ENCODE assay signal across 13 cellular contexts in genomic region chr10:23884671-23885070, GRCh38.
DNase-seq lines count a peak whose midpoint lies in the region; TF ChIP-seq lines count a peak whose summit lies in the region.
"Had no signal": no experiment of that assay in that cellular context is flagged by ENCODE, and none has a peak within 500 bp of the region (broad histone marks: within the 10 kb centered on the region; RNA-seq: fewer than 3 reads in every experiment).

No MANE protein-coding gene starts in this region.

- H3K9me3 ChIP-seq in endodermal cell (ENCODE audit: control insufficient read depth, low read length) (no peaks in the 10 kb centered on the region), neural cell (ENCODE audit: low read length) (no peaks in the 10 kb centered on the region), osteoblast (ENCODE audit: low read depth, low read length) (peaks cover 3% of the 10 kb centered on the region)

- H3F3A ChIP-seq in neural cell (ENCODE audit: insufficient read depth, low read length, poor library complexity, severe bottlenecking), result no peaks in the 10 kb centered on the region

- no peaks in the 10 kb centered on the region for H3K27me3 Mint-ChIP-seq in endodermal cell (ENCODE audit: insufficient read depth)

- TF ChIP-seq EP300 in neural cell (conservative IDR thresholded peaks at IDR 0.05; ENCODE audit: poor library complexity, severe bottlenecking), result no peak

- H3K36me3 ChIP-seq in endodermal cell (ENCODE audit: control insufficient read depth, insufficient read depth, low read length), result no peaks in the 10 kb centered on the region
- H3K36me3 ChIP-seq in neural cell (ENCODE audit: insufficient read depth, low read length), result no peaks in the 10 kb centered on the region
- H3K36me3 ChIP-seq in osteoblast (ENCODE audit: insufficient read depth, low read length), result no peaks in the 10 kb centered on the region

- peaks cover 9% of the 10 kb centered on the region for H3K4me1 Mint-ChIP-seq in endodermal cell
- H3K4me1 Mint-ChIP-seq: H9 had no signal

- H3K4me1 ChIP-seq in endodermal cell (ENCODE audit: control insufficient read depth, insufficient read depth, low read length) (peaks cover 4% of the 10 kb centered on the region), osteoblast (ENCODE audit: insufficient read depth, low read length) (no peaks in the 10 kb centered on the region)

- H3K27me3 ChIP-seq in endodermal cell (ENCODE audit: control insufficient read depth, insufficient read depth, low read length, poor library complexity, severe bottlenecking) (no peaks in the 10 kb centered on the region), neural cell (ENCODE audit: insufficient read depth, low read depth, low read length) (no peaks in the 10 kb centered on the region), osteoblast (ENCODE audit: insufficient read depth, low read length) (no peaks in the 10 kb centered on the region)

- TF ChIP-seq CTCF in endodermal cell (conservative IDR thresholded peaks at IDR 0.05) (no peak), neural cell (IDR thresholded peaks at IDR 0.05; ENCODE audit: poor library complexity, severe bottlenecking) (no peak), osteoblast (IDR thresholded peaks at IDR 0.05; ENCODE audit: extremely low read depth, low read depth, low read length) (no peak)

- H3K27ac ChIP-seq in endodermal cell (ENCODE audit: low read depth, low read length), result no peak overlapping the region
- peak overlapping the region; percentile 14 for H3K27ac ChIP-seq in neural cell (ENCODE audit: low read length)
- H3K27ac ChIP-seq in osteoblast (ENCODE audit: low read depth, low read length), result no peak overlapping the region

- H3K4me3 ChIP-seq in endodermal cell (ENCODE audit: low read length) (peak overlapping the region; percentile 15), neural cell (ENCODE audit: low read length) (no peak overlapping the region), osteoblast (ENCODE audit: insufficient read depth, low read length) (no peak overlapping the region)

- H4K20me1 ChIP-seq in neural cell (ENCODE audit: insufficient read depth) (no peaks in the 10 kb centered on the region), osteoblast (ENCODE audit: insufficient read depth, low read length) (no peaks in the 10 kb centered on the region)

- 50 to 81% methylated on average over 1 to 2 of the region's 2 CpGs for WGBS in endodermal cell (ENCODE audit: insufficient coverage in 1 of 2, insufficient read length in 1 of 2), 2 experiments

- DNase-seq in DMS53 treated with DMSO at 0.1 percent for 48 hours (lab: John Stamatoyannopoulos, UW; ENCODE audit: unreplicated experiment) (peak; percentile 59), endodermal cell (no peak), superior temporal gyrus (ENCODE audit: extremely low spot score) (peak; percentile 4), osteoblast (ENCODE audit: insufficient read length, low spot score, missing footprints) (no peak)
- DNase-seq in activated CD4-positive, alpha-beta T cell treated with anti-CD3 and anti-CD28 coated beads for 4 hours, result no peak
- no peak for DNase-seq in activated CD4-positive, alpha-beta T cell treated with anti-CD3 and anti-CD28 coated beads for 1 hour
- DNase-seq: CD8-positive, alpha-beta T cell; COR-L47; DMS79; GOT3; H9 had no signal

- no peaks in the 10 kb centered on the region for H3K9me3 Mint-ChIP-seq in endodermal cell
- H3K9me3 Mint-ChIP-seq: CD8-positive, alpha-beta T cell; H9 had no signal

- H3K9me2 ChIP-seq in neural cell (ENCODE audit: insufficient read depth, low read length), result no peaks in the 10 kb centered on the region

- no peak overlapping the region for H3K27ac Mint-ChIP-seq in endodermal cell
- H3K27ac Mint-ChIP-seq: CD14-positive monocyte; CD8-positive, alpha-beta T cell; H9 had no signal

- no peaks in the 10 kb centered on the region for H3K79me2 ChIP-seq in neural cell (replicated peaks; ENCODE audit: insufficient read depth, low read length)
- H3K79me2 ChIP-seq in osteoblast (ENCODE audit: insufficient read depth, low read length), result no peaks in the 10 kb centered on the region

- H3K36me3 Mint-ChIP-seq in endodermal cell (ENCODE audit: low read depth), result no peaks in the 10 kb centered on the region
- H3K36me3 Mint-ChIP-seq: CD14-positive monocyte; CD8-positive, alpha-beta T cell had no signal

- H3K4me2 ChIP-seq in neural cell (ENCODE audit: low read length) (no peak overlapping the region), osteoblast (ENCODE audit: insufficient read depth, low read length) (no peak overlapping the region)

- no peak overlapping the region for H2AFZ ChIP-seq in neural cell (ENCODE audit: low read depth, low read length)
- no peak overlapping the region for H2AFZ ChIP-seq in osteoblast (ENCODE audit: low read length)

- no peak for TF ChIP-seq RAD21 in neural cell (conservative IDR thresholded peaks at IDR 0.05)

- no peak overlapping the region for H3K4me3 Mint-ChIP-seq in endodermal cell
- H3K4me3 Mint-ChIP-seq: CD14-positive monocyte; CD8-positive, alpha-beta T cell; H9 had no signal

- no peak overlapping the region for H3K9ac ChIP-seq in endodermal cell (ENCODE audit: extremely low read depth, low read length, poor library complexity, severe bottlenecking)
- no peak overlapping the region for H3K9ac ChIP-seq in neural cell (ENCODE audit: low read length)

TF ChIP-seq in neural cell, 6 proteins besides CTCF, POLR2A, EP300 and RAD21:
- TF ChIP-seq, protein P1, sequence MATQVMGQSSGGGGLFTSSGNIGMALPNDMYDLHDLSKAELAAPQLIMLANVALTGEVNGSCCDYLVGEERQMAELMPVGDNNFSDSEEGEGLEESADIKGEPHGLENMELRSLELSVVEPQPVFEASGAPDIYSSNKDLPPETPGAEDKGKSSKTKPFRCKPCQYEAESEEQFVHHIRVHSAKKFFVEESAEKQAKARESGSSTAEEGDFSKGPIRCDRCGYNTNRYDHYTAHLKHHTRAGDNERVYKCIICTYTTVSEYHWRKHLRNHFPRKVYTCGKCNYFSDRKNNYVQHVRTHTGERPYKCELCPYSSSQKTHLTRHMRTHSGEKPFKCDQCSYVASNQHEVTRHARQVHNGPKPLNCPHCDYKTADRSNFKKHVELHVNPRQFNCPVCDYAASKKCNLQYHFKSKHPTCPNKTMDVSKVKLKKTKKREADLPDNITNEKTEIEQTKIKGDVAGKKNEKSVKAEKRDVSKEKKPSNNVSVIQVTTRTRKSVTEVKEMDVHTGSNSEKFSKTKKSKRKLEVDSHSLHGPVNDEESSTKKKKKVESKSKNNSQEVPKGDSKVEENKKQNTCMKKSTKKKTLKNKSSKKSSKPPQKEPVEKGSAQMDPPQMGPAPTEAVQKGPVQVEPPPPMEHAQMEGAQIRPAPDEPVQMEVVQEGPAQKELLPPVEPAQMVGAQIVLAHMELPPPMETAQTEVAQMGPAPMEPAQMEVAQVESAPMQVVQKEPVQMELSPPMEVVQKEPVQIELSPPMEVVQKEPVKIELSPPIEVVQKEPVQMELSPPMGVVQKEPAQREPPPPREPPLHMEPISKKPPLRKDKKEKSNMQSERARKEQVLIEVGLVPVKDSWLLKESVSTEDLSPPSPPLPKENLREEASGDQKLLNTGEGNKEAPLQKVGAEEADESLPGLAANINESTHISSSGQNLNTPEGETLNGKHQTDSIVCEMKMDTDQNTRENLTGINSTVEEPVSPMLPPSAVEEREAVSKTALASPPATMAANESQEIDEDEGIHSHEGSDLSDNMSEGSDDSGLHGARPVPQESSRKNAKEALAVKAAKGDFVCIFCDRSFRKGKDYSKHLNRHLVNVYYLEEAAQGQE (IDR thresholded peaks at IDR 0.05; ENCODE audit: borderline replicate concordance), result peak; percentile 39
- no peak for TF ChIP-seq TAF1 (IDR thresholded peaks at IDR 0.05; ENCODE audit: low read depth)
TF ChIP-seq in neural cell: peak in this region for 1.

Comparison
In these comparisons a context has a peak if more than half of its experiments do, and no peak if none do; other contexts are left out.
1. DNase-seq: peak in DMS53 treated with DMSO at 0.1 percent for 48 hours (single experiment) and superior temporal gyrus (single experiment); none in endodermal cell (single experiment), activated CD4-positive, alpha-beta T cell treated with anti-CD3 and anti-CD28 coated beads for 4 hours (0 of 2), osteoblast (single experiment) and activated CD4-positive, alpha-beta T cell treated with anti-CD3 and anti-CD28 coated beads for 1 hour (single experiment).